22 cellular contexts compared by ENCODE assay signal in the genomic region with DNA sequence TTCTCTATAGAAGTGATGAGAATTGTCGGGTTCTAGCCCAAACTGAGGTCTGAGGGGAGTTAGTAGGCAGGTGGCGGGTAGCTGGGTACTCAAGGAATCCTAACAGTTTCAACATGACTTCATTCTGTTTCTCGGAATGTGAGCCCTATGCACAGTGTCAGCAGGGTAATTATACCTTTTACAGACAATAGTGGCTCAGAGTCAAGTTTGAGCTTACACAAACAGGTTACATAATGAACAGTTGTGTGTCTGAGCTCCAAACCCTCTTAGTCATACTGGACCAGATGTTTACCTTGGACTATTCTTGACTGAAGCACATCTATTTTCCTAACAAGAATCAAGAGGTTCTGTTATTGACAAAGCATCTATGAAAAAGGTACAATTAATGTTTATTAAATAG.
DNase-seq lines count a peak whose midpoint lies in the region; ATAC-seq lines count a peak whose summit lies in the region.
"Had no signal": no experiment of that assay in that cellular context is flagged by ENCODE, and none has a peak within 500 bp of the region (broad histone marks: within the 10 kb centered on the region; RNA-seq: fewer than 3 reads in every experiment).

No MANE protein-coding gene starts in this region.

- no peaks in the 10 kb centered on the region for H3K4me1 Mint-ChIP-seq in T-helper 2 cell treated with Interferon-gamma antibody and Interleukin-4, amounts not matched to agents 5 μg/mL and 100 μg/mL, for 36 hours (ENCODE audit: low read depth)
- H3K4me1 Mint-ChIP-seq: activated naive CD4-positive, alpha-beta T cell treated with anti-CD3 and anti-CD28 coated beads, Interleukin-2, amount 10 ng/mL, durations not matched to agents 7 days and 5 days; CD8-positive, alpha-beta memory T cell; memory B cell; stimulated activated naive CD8-positive, alpha-beta T cell treated with anti-CD3 and anti-CD28 coated beads, Interleukin-15, amount 100 ng/mL, for 72 hours had no signal

- H3K9me3 Mint-ChIP-seq in T-helper 2 cell treated with Interferon-gamma antibody and Interleukin-4, amounts not matched to agents 5 μg/mL and 100 μg/mL, for 36 hours: peaks cover 21% of the 10 kb centered on the region
- H3K9me3 Mint-ChIP-seq: activated naive CD4-positive, alpha-beta T cell treated with anti-CD3 and anti-CD28 coated beads, Interleukin-2, amount 10 ng/mL, durations not matched to agents 7 days and 5 days had no signal

- H3K27ac Mint-ChIP-seq in T-helper 2 cell treated with Interferon-gamma antibody and Interleukin-4, amounts not matched to agents 5 μg/mL and 100 μg/mL, for 36 hours: no peak overlapping the region
- H3K27ac Mint-ChIP-seq: activated naive CD4-positive, alpha-beta T cell treated with anti-CD3 and anti-CD28 coated beads, Interleukin-2, amount 10 ng/mL, durations not matched to agents 7 days and 5 days; activated T-cell treated with anti-CD3 and anti-CD28 coated beads, Interleukin-2, amount 50 U/mL, for 72 hours; CD8-positive, alpha-beta memory T cell; memory B cell; stimulated activated naive CD8-positive, alpha-beta T cell treated with anti-CD3 and anti-CD28 coated beads, Interleukin-15, amount 100 ng/mL, for 72 hours had no signal

- DNase-seq in HT-29 (ENCODE audit: low spot score) (peak; percentile 9), NCI-H1417 treated with DMSO at 0.1 percent for 48 hours (lab: John Stamatoyannopoulos, UW) (peak; percentile 64), NCI-H774 (lab: John Stamatoyannopoulos, UW) (peak; percentile 29), iris pigment epithelial cell (ENCODE audit: low read depth) (peak; percentile 3)
- DNase-seq in T-helper 2 cell treated with Interferon-gamma antibody and Interleukin-4, amounts not matched to agents 5 μg/mL and 100 μg/mL, for 36 hours (ENCODE audit: low spot score): no peak
- DNase-seq: activated CD4-positive, CD25-positive, alpha-beta regulatory T cell; activated naive CD4-positive, alpha-beta T cell treated with anti-CD3 and anti-CD28 coated beads, Interleukin-2, amount 10 ng/mL, durations not matched to agents 7 days and 5 days; activated T-cell treated with anti-CD3 and anti-CD28 coated beads, Interleukin-2, amount 50 U/mL, for 72 hours; CD8-positive, alpha-beta memory T cell; EL; esophagus squamous epithelium; IMR-90; left cardiac atrium; MM.1S; NCI-H526; Peyer's patch; stimulated activated CD4-positive, alpha-beta T cell treated with anti-CD3 and anti-CD28 coated beads, Interleukin-4, amount 100 ng/mL, for 24 hours; stimulated activated naive CD8-positive, alpha-beta T cell treated with anti-CD3 and anti-CD28 coated beads, Interleukin-15, amount 100 ng/mL, for 72 hours; T-helper 9 cell had no signal

- no peaks in the 10 kb centered on the region for H3K27me3 Mint-ChIP-seq in T-helper 2 cell treated with Interferon-gamma antibody and Interleukin-4, amounts not matched to agents 5 μg/mL and 100 μg/mL, for 36 hours (ENCODE audit: low read depth)
- H3K27me3 Mint-ChIP-seq: activated naive CD4-positive, alpha-beta T cell treated with anti-CD3 and anti-CD28 coated beads, Interleukin-2, amount 10 ng/mL, durations not matched to agents 7 days and 5 days; CD8-positive, alpha-beta memory T cell; memory B cell; stimulated activated naive CD8-positive, alpha-beta T cell treated with anti-CD3 and anti-CD28 coated beads, Interleukin-15, amount 100 ng/mL, for 72 hours had no signal

- no peaks in the 10 kb centered on the region for H3K36me3 Mint-ChIP-seq in T-helper 2 cell treated with Interferon-gamma antibody and Interleukin-4, amounts not matched to agents 5 μg/mL and 100 μg/mL, for 36 hours (ENCODE audit: low read depth)
- H3K36me3 Mint-ChIP-seq: activated naive CD4-positive, alpha-beta T cell treated with anti-CD3 and anti-CD28 coated beads, Interleukin-2, amount 10 ng/mL, durations not matched to agents 7 days and 5 days; CD8-positive, alpha-beta memory T cell; memory B cell had no signal

- no peak overlapping the region for H3K4me3 Mint-ChIP-seq in T-helper 2 cell treated with Interferon-gamma antibody and Interleukin-4, amounts not matched to agents 5 μg/mL and 100 μg/mL, for 36 hours
- H3K4me3 Mint-ChIP-seq: activated naive CD4-positive, alpha-beta T cell treated with anti-CD3 and anti-CD28 coated beads, Interleukin-2, amount 10 ng/mL, durations not matched to agents 7 days and 5 days; activated T-cell treated with anti-CD3 and anti-CD28 coated beads, Interleukin-2, amount 50 U/mL, for 72 hours; CD8-positive, alpha-beta memory T cell; memory B cell; stimulated activated naive CD8-positive, alpha-beta T cell treated with anti-CD3 and anti-CD28 coated beads, Interleukin-15, amount 100 ng/mL, for 72 hours had no signal

- no peak for ATAC-seq in HG03045 (IDR thresholded peaks at IDR 0.05; ENCODE audit: unreplicated experiment)
- ATAC-seq in HG02884 (IDR thresholded peaks at IDR 0.05; ENCODE audit: unreplicated experiment): no peak
- ATAC-seq: activated T-cell treated with anti-CD3 and anti-CD28 coated beads, Interleukin-2, amount 50 U/mL, for 72 hours; left cardiac atrium; stimulated activated naive CD8-positive, alpha-beta T cell treated with anti-CD3 and anti-CD28 coated beads, Interleukin-15, amount 100 ng/mL, for 72 hours had no signal
